11 cellular contexts compared by ENCODE assay signal in the genomic region with DNA sequence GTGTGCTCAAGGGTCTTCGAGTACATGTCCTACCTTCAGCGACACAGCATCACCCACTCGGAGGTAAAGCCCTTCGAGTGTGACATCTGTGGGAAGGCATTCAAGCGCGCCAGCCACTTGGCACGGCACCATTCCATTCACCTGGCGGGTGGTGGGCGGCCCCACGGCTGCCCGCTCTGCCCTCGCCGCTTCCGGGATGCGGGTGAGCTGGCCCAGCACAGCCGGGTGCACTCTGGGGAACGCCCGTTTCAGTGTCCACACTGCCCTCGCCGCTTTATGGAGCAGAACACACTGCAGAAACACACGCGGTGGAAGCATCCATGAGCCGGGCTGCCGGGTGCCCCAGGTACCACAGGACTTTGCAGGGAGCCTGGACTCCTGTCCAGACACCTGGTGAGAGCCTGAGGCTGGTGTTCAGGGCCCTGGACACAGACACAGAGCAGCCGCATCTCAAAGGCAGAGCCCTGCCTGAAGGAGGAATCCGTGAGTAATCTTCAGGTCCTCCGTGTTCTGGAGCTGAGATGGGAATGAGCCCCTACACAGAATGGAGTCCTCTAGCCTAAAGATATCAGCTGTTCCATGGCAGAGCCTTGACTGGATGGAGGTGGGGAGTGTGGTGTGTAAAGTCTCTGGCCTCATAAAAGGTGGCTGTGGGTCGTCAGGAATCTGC. TPM values are rescaled to one million over a fixed set of nuclear protein-coding genes. Genes with fewer than 3 reads are reported as not detected.
DNase-seq lines count a peak whose midpoint lies in the region; ATAC-seq and TF ChIP-seq lines count a peak whose summit lies in the region.
"Had no signal": no experiment of that assay in that cellular context is flagged by ENCODE, and none has a peak within 500 bp of the region (broad histone marks: within the 10 kb centered on the region; RNA-seq: fewer than 3 reads in every experiment).

No MANE protein-coding gene starts in this region.

- H3K27me3 ChIP-seq in ectodermal cell (ENCODE audit: control insufficient read depth, insufficient read depth, low read length, poor library complexity, severe bottlenecking) (no peaks in the 10 kb centered on the region), neural progenitor cell (no peaks in the 10 kb centered on the region)
- H3K27me3 ChIP-seq: right lobe of liver had no signal

- no peak overlapping the region for H3K9ac ChIP-seq in neural progenitor cell

- peaks cover 45% of the 10 kb centered on the region for H3K4me1 Mint-ChIP-seq in neural progenitor cell

- no peak for TF ChIP-seq POLR2A in NB4 (IDR thresholded peaks at IDR 0.05; ENCODE audit: extremely low read depth, insufficient read length)

- no peaks in the 10 kb centered on the region for H4K20me1 ChIP-seq in neural progenitor cell (ENCODE audit: low read depth)

- no peak for DNase-seq in NB4 (ENCODE audit: low read depth)
- no peak for DNase-seq in neural progenitor cell (ENCODE audit: low spot score)
- no peak for DNase-seq in NCI-H1092 (lab: John Stamatoyannopoulos, UW)
- DNase-seq in NCI-H774 (lab: John Stamatoyannopoulos, UW), result no peak
- DNase-seq in retina, result no peak
- DNase-seq: activated CD8-positive, alpha-beta memory T cell treated with anti-CD3 and anti-CD28 coated beads, Interleukin-2, amount 50 U/mL, for 4 hours; foreskin melanocyte had no signal

- no peak for TF ChIP-seq CTCF in NB4 (IDR thresholded peaks at IDR 0.05; ENCODE audit: low read depth, low read length)
- no peak for TF ChIP-seq CTCF in neural progenitor cell (IDR thresholded peaks at IDR 0.05)

- ATAC-seq in HG02840 (IDR thresholded peaks at IDR 0.05; ENCODE audit: low FRiP score, unreplicated experiment), result no peak
- ATAC-seq: right lobe of liver had no signal

- no peaks in the 10 kb centered on the region for H3K9me3 ChIP-seq in ectodermal cell (ENCODE audit: control insufficient read depth, low read length)
- H3K9me3 ChIP-seq in neural progenitor cell (ENCODE audit: low read depth), result no peaks in the 10 kb centered on the region
- H3K9me3 ChIP-seq: right lobe of liver had no signal

- H3K4me3 Mint-ChIP-seq in neural progenitor cell, result peak overlapping the region; percentile 96

- H3K27ac Mint-ChIP-seq in neural progenitor cell, result no peak overlapping the region

- H3K36me3 ChIP-seq in ectodermal cell (ENCODE audit: control insufficient read depth, insufficient read depth, low read length) (peaks cover 14% of the 10 kb centered on the region), neural progenitor cell (no peaks in the 10 kb centered on the region)

- H3K4me1 ChIP-seq in ectodermal cell (ENCODE audit: control insufficient read depth, insufficient read depth, low read length) (peaks cover 32% of the 10 kb centered on the region), neural progenitor cell (peaks cover 32% of the 10 kb centered on the region)

- no peaks in the 10 kb centered on the region for H3K9me3 Mint-ChIP-seq in neural progenitor cell

- H3K27ac ChIP-seq in ectodermal cell (ENCODE audit: insufficient read depth, low read depth, low read length, poor library complexity, severe bottlenecking) (no peak overlapping the region), neural progenitor cell (no peak overlapping the region)

- peaks cover 11% of the 10 kb centered on the region for H3K36me3 Mint-ChIP-seq in neural progenitor cell

- H3K4me2 ChIP-seq in neural progenitor cell, result peak overlapping the region; percentile 99

- peaks cover 46% of the 10 kb centered on the region for H3F3A ChIP-seq in neural progenitor cell (ENCODE audit: low read depth)

- H3K4me3 ChIP-seq in GM08714 (ENCODE audit: low read length) (peak overlapping the region; percentile 95; the same call in 1 of the 2 replicates), NB4 (ENCODE audit: low read depth, low read length) (peak overlapping the region; percentile 78), ectodermal cell (ENCODE audit: insufficient read depth, low read depth, low read length) (peak overlapping the region; percentile 59), neural progenitor cell (peak overlapping the region; percentile 80)

- H3K79me2 ChIP-seq in neural progenitor cell (ENCODE audit: low read depth), result peaks cover 77% of the 10 kb centered on the region

- WGBS in ectodermal cell, 2 experiments, result 95 to 96% methylated on average over 28 of the region's 28 CpGs

- H2AFZ ChIP-seq in neural progenitor cell (replicated peaks), result no peak overlapping the region

- H3K27me3 Mint-ChIP-seq in neural progenitor cell (ENCODE audit: insufficient read depth, low read depth), result peaks cover 20% of the 10 kb centered on the region

RNA-seq across cellular contexts. Expression of a gene that starts 1.5 kb away (rescaled TPM):
- polyA plus RNA-seq in ectodermal cell (2013, experiment 1 of 4), result 41.1 TPM
- polyA plus RNA-seq in ectodermal cell (2013, experiment 2 of 4), result 40.1 TPM
- 41.4 TPM for polyA plus RNA-seq in ectodermal cell (2013, experiment 3 of 4)
- polyA plus RNA-seq in ectodermal cell (2013, experiment 4 of 4), result 45.9 TPM
- 12.2 and 32.4 TPM in 2 replicates for total RNA-seq in neural progenitor cell (ENCODE audit: low replicate concordance)

RNA-seq across cellular contexts. Expression of a gene that starts 3.0 kb away (rescaled TPM):
- 24.8 TPM for polyA plus RNA-seq in ectodermal cell (2013, experiment 1 of 4)
- 24.6 TPM for polyA plus RNA-seq in ectodermal cell (2013, experiment 2 of 4)
- 17.5 TPM for polyA plus RNA-seq in ectodermal cell (2013, experiment 3 of 4)
- 18.4 TPM for polyA plus RNA-seq in ectodermal cell (2013, experiment 4 of 4)
- 7.6 and 24.9 TPM in 2 replicates for total RNA-seq in neural progenitor cell (ENCODE audit: low replicate concordance)

RNA-seq across cellular contexts. Expression of a gene that starts 4.2 kb away (rescaled TPM):
- 45.3 TPM for polyA plus RNA-seq in ectodermal cell (2013, experiment 1 of 4)
- 44.3 TPM for polyA plus RNA-seq in ectodermal cell (2013, experiment 2 of 4)
- 41.1 TPM for polyA plus RNA-seq in ectodermal cell (2013, experiment 3 of 4)
- polyA plus RNA-seq in ectodermal cell (2013, experiment 4 of 4), result 44.7 TPM
- 2.8 and 13.4 TPM in 2 replicates for total RNA-seq in neural progenitor cell (ENCODE audit: low replicate concordance)

RNA-seq across cellular contexts. Expression of a gene that starts 9.9 kb away (rescaled TPM):
- polyA plus RNA-seq in ectodermal cell (2013, experiment 1 of 4), result 300 TPM
- 239 TPM for polyA plus RNA-seq in ectodermal cell (2013, experiment 2 of 4)
- 197 TPM for polyA plus RNA-seq in ectodermal cell (2013, experiment 3 of 4)
- polyA plus RNA-seq in ectodermal cell (2013, experiment 4 of 4), result 204 TPM
- 124 and 238 TPM in 2 replicates for total RNA-seq in neural progenitor cell (ENCODE audit: low replicate concordance)

RNA-seq across cellular contexts. Expression of a gene that starts 20.6 kb away (rescaled TPM):
- 11.8 TPM for polyA plus RNA-seq in ectodermal cell (2013, experiment 1 of 4)
- 13.0 TPM for polyA plus RNA-seq in ectodermal cell (2013, experiment 2 of 4)
- polyA plus RNA-seq in ectodermal cell (2013, experiment 3 of 4), result 12.9 TPM
- polyA plus RNA-seq in ectodermal cell (2013, experiment 4 of 4), result 13.6 TPM
- total RNA-seq in neural progenitor cell (ENCODE audit: low replicate concordance), result 3.9 and 12.5 TPM in 2 replicates
